In the genomic region with DNA sequence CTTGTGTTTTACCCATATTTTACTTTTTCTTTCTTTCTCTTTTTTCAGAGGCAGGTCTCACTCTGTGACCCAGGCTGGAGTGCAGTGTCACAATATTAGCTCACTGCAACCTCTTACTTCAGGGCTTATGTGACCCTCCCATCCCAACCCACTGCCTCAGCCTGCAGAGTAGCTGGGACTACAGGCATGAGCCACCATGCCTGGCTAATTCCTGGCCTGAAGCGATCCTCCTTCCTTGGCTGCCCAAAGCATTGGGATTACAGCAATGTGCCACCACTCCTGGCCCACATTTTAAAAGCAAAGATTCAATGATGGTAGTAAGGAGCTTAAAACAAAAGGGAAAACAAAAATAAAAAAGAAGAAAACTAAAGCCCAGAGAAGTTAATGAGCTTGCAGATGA, we compare ENCODE assay signal across 14 cellular contexts. TPM values are rescaled to one million over a fixed set of nuclear protein-coding genes. Genes with fewer than 3 reads are reported as not detected.
A peak's percentile ranks its signal among the peaks of the same experiment; 100 is the strongest.
DNase-seq lines count a peak whose midpoint lies in the region; ATAC-seq and TF ChIP-seq lines count a peak whose summit lies in the region.
"Had no signal": no experiment of that assay in that cellular context is flagged by ENCODE, and none has a peak within 500 bp of the region (broad histone marks: within the 10 kb centered on the region; RNA-seq: fewer than 3 reads in every experiment).

No MANE protein-coding gene starts in this region.

- WGBS in mesenchymal stem cell = 92% methylated on average over 1 of the region's 1 CpG

- CTCF ChIA-PET in OCI-LY7 (lab: Charles Lee; ENCODE audit: unreplicated experiment) = interaction anchor here (0.7 kb wide), 1 partner anchor 155 kb away, joined by 3 read pairs; no protein-coding TSS in a partner anchor

- H3K27me3 ChIP-seq in mesenchymal stem cell (ENCODE audit: control insufficient read depth in 1 of 2, insufficient read depth in 1 of 2, low read length in 2 of 2) (no peaks in the 10 kb centered on the region), ascending aorta (no peaks in the 10 kb centered on the region)
- H3K27me3 ChIP-seq: BLaER1 treated with 17β-estradiol and CSF1 and Interleukin-3, amounts not matched to agents 10 nM and 100 nM had no signal

- H3K9me3 ChIP-seq in OCI-LY7 (ENCODE audit: low read length) = no peaks in the 10 kb centered on the region
- H3K9me3 ChIP-seq in mesenchymal stem cell (ENCODE audit: control insufficient read depth, low read length) = no peaks in the 10 kb centered on the region
- no peaks in the 10 kb centered on the region for H3K9me3 ChIP-seq in ascending aorta

- H3K9ac ChIP-seq in mesenchymal stem cell (ENCODE audit: low read length) = no peak overlapping the region
- H3K9ac ChIP-seq: BLaER1 treated with 17β-estradiol and CSF1 and Interleukin-3, amounts not matched to agents 10 nM and 100 nM had no signal

- H4K8ac ChIP-seq in mesenchymal stem cell (ENCODE audit: low read length) = peak overlapping the region; percentile 69

- H3K18ac ChIP-seq in mesenchymal stem cell (ENCODE audit: low read depth in 1 of 2, low read length in 2 of 2) = peak overlapping the region; percentile 28 to 29

- no peak overlapping the region for H3K14ac ChIP-seq in mesenchymal stem cell (ENCODE audit: low read length in 2 of 2)

- H4K20me1 ChIP-seq in OCI-LY7 (ENCODE audit: insufficient read depth, low read length) = no peaks in the 10 kb centered on the region
- H4K20me1 ChIP-seq: BLaER1 treated with 17β-estradiol and CSF1 and Interleukin-3, amounts not matched to agents 10 nM and 100 nM had no signal

- POLR2A ChIA-PET in OCI-LY7 (lab: Charles Lee) = interaction anchor here (0.8 to 3.9 kb wide), 7 partner anchors 8 to 94 kb away, joined by 4 to 35 read pairs (median 8); no protein-coding TSS in a partner anchor

- peak overlapping the region; percentile 46 for H2BK15ac ChIP-seq in mesenchymal stem cell (ENCODE audit: low read depth, poor library complexity, severe bottlenecking)

- H3K36me3 ChIP-seq in OCI-LY7 (ENCODE audit: insufficient read depth, low read length) = no peaks in the 10 kb centered on the region
- no peaks in the 10 kb centered on the region for H3K36me3 ChIP-seq in mesenchymal stem cell (ENCODE audit: control insufficient read depth in 1 of 2, insufficient read depth in 2 of 2, low read depth in 1 of 2, low read length in 2 of 2)
- no peaks in the 10 kb centered on the region for H3K36me3 ChIP-seq in ascending aorta
- H3K36me3 ChIP-seq: BLaER1 treated with 17β-estradiol and CSF1 and Interleukin-3, amounts not matched to agents 10 nM and 100 nM had no signal

- no peak for DNase-seq in OCI-LY7 (ENCODE audit: low spot score)
- DNase-seq in mesenchymal stem cell = no peak
- no peak for DNase-seq in ascending aorta (ENCODE audit: low spot score in 2 of 2)
- DNase-seq in NAMALWA (ENCODE audit: low spot score) = no peak
- DNase-seq: CD8-positive, alpha-beta memory T cell; COR-L47; DMS 273 treated with DMSO at 0.1 percent for 48 hours; DMS53; DND-41 had no signal

- H3K23ac ChIP-seq in mesenchymal stem cell (ENCODE audit: low read length in 2 of 2) = no peak overlapping the region

- H3K27ac ChIP-seq in OCI-LY7 (ENCODE audit: low read depth, low read length, poor library complexity, severe bottlenecking) (no peak overlapping the region), mesenchymal stem cell (ENCODE audit: low read length, poor library complexity, severe bottlenecking) (no peak overlapping the region), ascending aorta (no peak overlapping the region)
- H3K27ac ChIP-seq: BLaER1 treated with 17β-estradiol and CSF1 and Interleukin-3, amounts not matched to agents 10 nM and 100 nM had no signal

- no peaks in the 10 kb centered on the region for H3K79me2 ChIP-seq in OCI-LY7 (ENCODE audit: insufficient read depth, low read depth, low read length)

- H2BK120ac ChIP-seq in mesenchymal stem cell (ENCODE audit: low read depth, low read length) = no peak overlapping the region

- intact Hi-C loops in OCI-LY7 (cut with micrococcal nuclease; ENCODE audit: unreplicated experiment) = no loop called here
- intact Hi-C loops in ascending aorta (cut with DNase I) = no loop called here

- H4K91ac ChIP-seq in mesenchymal stem cell (ENCODE audit: low read length) = peak overlapping the region; percentile 22

- no peaks in the 10 kb centered on the region for H3K9me2 ChIP-seq in OCI-LY7 (ENCODE audit: insufficient read depth, low read length)

- H2BK5ac ChIP-seq in mesenchymal stem cell (ENCODE audit: low read depth, low read length, poor library complexity, severe bottlenecking) = no peak overlapping the region

- H2AFZ ChIP-seq in OCI-LY7 (ENCODE audit: low read length) (no peak overlapping the region), mesenchymal stem cell (ENCODE audit: low read depth, low read length) (no peak overlapping the region)
- H2AFZ ChIP-seq: GM23338 had no signal

- ATAC-seq in GM21390 (IDR thresholded peaks at IDR 0.05; ENCODE audit: unreplicated experiment) (peak; percentile 40), GM19452 (IDR thresholded peaks at IDR 0.05; ENCODE audit: unreplicated experiment) (no peak)
- ATAC-seq: GM23338 had no signal

- no TSS peak for BruUV-seq in OCI-LY7 (replicated peaks; lab: Mats Ljungman, UMichigan)

- TF ChIP-seq CTCF in OCI-LY7 (conservative IDR thresholded peaks at IDR 0.05; ENCODE audit: low read length) (no peak), ascending aorta (IDR thresholded peaks at IDR 0.05) (no peak)

- 0 out of 2 replicates have a peak overlapping the region, but pooled peaks have one; percentile 24 for H3K4me2 ChIP-seq in OCI-LY7 (ENCODE audit: low read length)
- H3K4me2 ChIP-seq in mesenchymal stem cell (ENCODE audit: low read length, poor library complexity, severe bottlenecking) = no peak overlapping the region
- H3K4me2 ChIP-seq: GM23338 had no signal

- peaks cover 27% of the 10 kb centered on the region for H3K4me1 ChIP-seq in OCI-LY7 (ENCODE audit: insufficient read depth, low read length, poor library complexity, severe bottlenecking)
- H3K4me1 ChIP-seq in mesenchymal stem cell (ENCODE audit: control insufficient read depth, insufficient read depth, low read depth, low read length) = peaks cover 6% of the 10 kb centered on the region
- no peaks in the 10 kb centered on the region for H3K4me1 ChIP-seq in ascending aorta

- H3K4ac ChIP-seq in mesenchymal stem cell (ENCODE audit: low read depth in 1 of 2, low read length in 2 of 2) = no peak overlapping the region

- peak overlapping the region; percentile 29 to 50 for H2BK12ac ChIP-seq in mesenchymal stem cell (ENCODE audit: low read length in 2 of 2)

- H3K4me3 ChIP-seq in OCI-LY7 (ENCODE audit: low read depth, low read length, poor library complexity, severe bottlenecking) = no peak overlapping the region
- no peak overlapping the region for H3K4me3 ChIP-seq in mesenchymal stem cell (ENCODE audit: insufficient read depth in 1 of 2, low read depth in 1 of 2, low read length in 2 of 2)
- H3K4me3 ChIP-seq in ascending aorta = no peak overlapping the region
- H3K4me3 ChIP-seq: BLaER1 treated with 17β-estradiol and CSF1 and Interleukin-3, amounts not matched to agents 10 nM and 100 nM; GM12878; GM23338 had no signal

- no peaks in the 10 kb centered on the region for H3K79me1 ChIP-seq in mesenchymal stem cell (replicated peaks; ENCODE audit: low read length, poor library complexity, severe bottlenecking)

- no peak overlapping the region for H2AK5ac ChIP-seq in mesenchymal stem cell (ENCODE audit: low read length, severe bottlenecking)

RNA-seq across cellular contexts. Expression of a gene that starts 11.1 kb away (rescaled TPM):
- total RNA-seq in OCI-LY7 (2014; rRNA removed; shearing (Covaris generic)) = 171 and 210 TPM in 2 replicates
- total RNA-seq in OCI-LY7 (2022) (268 and 296 TPM in 2 replicates), ascending aorta (24.6 TPM)
- 149 TPM for polyA plus RNA-seq in mesenchymal stem cell (2013, experiment 1 of 2)
- 153 TPM for polyA plus RNA-seq in mesenchymal stem cell (2013, experiment 2 of 2)
